Comparison of ENCODE assay signal across 8 cellular contexts in the genomic region with DNA sequence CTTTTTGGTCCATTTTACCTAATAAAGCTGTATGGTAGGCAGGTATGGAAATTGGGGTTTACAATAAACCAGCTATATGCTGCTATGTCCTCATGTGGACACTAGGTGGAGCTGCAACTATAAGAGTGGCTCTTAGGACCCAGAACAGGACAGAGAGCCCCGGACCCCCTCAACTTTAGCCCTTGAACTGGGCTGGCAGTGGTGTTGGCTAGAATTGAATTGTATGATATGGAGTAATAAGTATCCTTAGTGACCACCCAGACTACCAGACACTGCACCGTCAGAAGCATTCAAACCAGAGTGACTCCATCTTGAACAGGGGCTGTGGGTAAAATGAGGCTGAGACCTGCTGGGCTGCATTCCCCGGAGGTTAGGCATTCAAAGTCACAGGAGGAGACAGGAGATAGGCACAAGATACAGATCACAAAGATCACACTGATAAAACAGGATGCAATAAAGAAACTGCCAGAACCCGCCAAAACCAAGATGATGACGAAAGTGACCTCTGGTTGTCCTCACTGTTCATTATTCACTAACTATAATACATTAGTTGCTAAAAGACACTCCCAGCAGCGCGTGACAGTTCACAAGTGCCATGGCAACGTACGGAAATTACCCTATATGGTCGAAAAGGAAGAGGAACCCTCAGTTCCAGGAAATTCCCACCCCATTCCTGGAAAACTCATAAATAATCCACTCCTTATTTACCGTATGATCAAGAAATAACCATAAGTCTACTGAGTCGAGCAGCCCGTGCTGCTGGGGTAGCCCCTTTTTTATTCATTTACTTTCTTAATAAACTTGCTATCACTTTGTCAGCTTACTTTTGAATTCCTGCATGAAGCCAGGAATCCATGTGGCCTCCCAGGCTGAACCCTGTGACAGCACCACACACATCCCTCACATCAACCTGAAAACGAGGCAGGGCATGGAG.
DNase-seq lines count a peak whose midpoint lies in the region; ATAC-seq, FAIRE-seq and TF ChIP-seq lines count a peak whose summit lies in the region.

No MANE protein-coding gene starts in this region.

- CTCF ChIA-PET in CD4-positive, alpha-beta T cell (lab: Charles Lee): interaction anchor here (0.5 to 2.0 kb wide), 29 partner anchors 8 to 286 kb away, joined by 3 to 17 read pairs (median 4); partner anchors contain the start of genes BLM, HDDC3 and UNC45A

- FAIRE-seq in pancreas (lab: Jason Lieb, UNC): no peak

- no peaks in the 10 kb centered on the region for H3K27me3 ChIP-seq in CD4-positive, alpha-beta T cell (ENCODE audit: control insufficient read depth, insufficient read depth, low read length)
- H3K27me3 ChIP-seq in pancreas: no peaks in the 10 kb centered on the region
- no peaks in the 10 kb centered on the region for H3K27me3 ChIP-seq in aorta (ENCODE audit: control insufficient read depth in 1 of 2, insufficient read depth in 2 of 2, low read length in 1 of 2)

- H3K9me3 Mint-ChIP-seq in CD4-positive, alpha-beta T cell: no peaks in the 10 kb centered on the region

- H3K9me3 ChIP-seq in CD4-positive, alpha-beta T cell (ENCODE audit: control insufficient read depth, low read length): no peaks in the 10 kb centered on the region
- H3K9me3 ChIP-seq in pancreas (no peaks in the 10 kb centered on the region), aorta (ENCODE audit: control insufficient read depth, low read length) (no peaks in the 10 kb centered on the region)

- peaks cover 34% of the 10 kb centered on the region for H3K4me1 Mint-ChIP-seq in CD4-positive, alpha-beta T cell (ENCODE audit: low read depth)

- H3K4me3 ChIP-seq in pancreas (no peak overlapping the region), aorta (ENCODE audit: low read length in 2 of 2) (no peak overlapping the region)

- TF ChIP-seq CTCF in CD4-positive, alpha-beta T cell (IDR thresholded peaks at IDR 0.05): peak; percentile 93
- TF ChIP-seq CTCF in pancreas (IDR thresholded peaks at IDR 0.05): peak; percentile 71 to 84 (median 74)

- H3K4me1 ChIP-seq in pancreas: peaks cover 0 to 4% (median 0%) of the 10 kb centered on the region in 3 donors
- no peaks in the 10 kb centered on the region for H3K4me1 ChIP-seq in aorta (ENCODE audit: control insufficient read depth in 1 of 2, insufficient read depth in 2 of 2, low read length in 2 of 2)

- intact Hi-C loops in CD4-positive, alpha-beta T cell (cut with DNase I, micrococcal nuclease): loop anchor here (1.0 to 10.0 kb wide), 4 partner anchors 12 to 324 kb away; no protein-coding TSS in a partner anchor
- intact Hi-C loops in pancreas (cut with DNase I): loop anchor here in 2 of 3 donors (2.0 to 5.0 kb wide), 2 partner anchors 238 to 239 kb away; no protein-coding TSS in a partner anchor
- intact Hi-C loops in aorta (cut with DNase I): loop anchor here (2.0 to 5.0 kb wide), 3 partner anchors 44 to 236 kb away; partner anchors contain the start of gene FES (in 2 of the 2)

- peak overlapping the region; percentile 16 for H3K27ac Mint-ChIP-seq in CD4-positive, alpha-beta T cell

- peak; percentile 17 to 48 (median 42) for DNase-seq in CD4-positive, alpha-beta T cell
- DNase-seq in KG1 (lab: John Stamatoyannopoulos, UW) (peak; percentile 32), SIG-M5 (lab: John Stamatoyannopoulos, UW) (peak; percentile 75), glomerular endothelial cell (ENCODE audit: extremely low read depth, low read depth, low spot score) (peak; percentile 98), pancreas (peak in 3 of 6 donors; percentile 34 to 62 (median 51)), aorta (peak; percentile 81 to 90)
- peak; percentile 52 for DNase-seq in activated naive CD4-positive, alpha-beta T cell treated with anti-CD3 and anti-CD28 coated beads, Interleukin-2, amount 50 U/mL, for 16 hours

- no peaks in the 10 kb centered on the region for H3K27me3 Mint-ChIP-seq in CD4-positive, alpha-beta T cell

- H3K27ac ChIP-seq in CD4-positive, alpha-beta T cell (ENCODE audit: low read depth, low read length): no peak overlapping the region
- peak overlapping the region in 2 of 4 donors; percentile 32 to 65 for H3K27ac ChIP-seq in pancreas
- no peak overlapping the region for H3K27ac ChIP-seq in aorta (ENCODE audit: low read depth in 1 of 2, low read length in 2 of 2)

- H3K4me3 Mint-ChIP-seq in CD4-positive, alpha-beta T cell: peak overlapping the region; percentile 30

- POLR2A ChIA-PET in CD4-positive, alpha-beta T cell (lab: Charles Lee): interaction anchor here (1.0 to 1.3 kb wide), 8 partner anchors 10 to 284 kb away, joined by 3 to 7 read pairs (median 4); partner anchors contain the start of genes BLM and HDDC3

- WGBS in pancreas, 2 donors: 19 to 27% methylated on average over 14 of the region's 14 CpGs
- WGBS in aorta, 2 donors: 18 to 21% methylated on average over 14 of the region's 14 CpGs

- peaks cover 18% of the 10 kb centered on the region for H3K36me3 Mint-ChIP-seq in CD4-positive, alpha-beta T cell (ENCODE audit: low read depth)

- ATAC-seq in CD4-positive, alpha-beta T cell (ENCODE audit: poor library complexity): peak; percentile 83
- ATAC-seq in GM19438 (IDR thresholded peaks at IDR 0.05; ENCODE audit: low read depth, unreplicated experiment): peak; percentile 63
- peak; percentile 80 to 93 (median 82) for ATAC-seq in pancreas
- peak; percentile 88 for ATAC-seq in aorta (ENCODE audit: low FRiP score)

- H3K36me3 ChIP-seq in pancreas (no peaks in the 10 kb centered on the region), aorta (ENCODE audit: control insufficient read depth in 1 of 2, insufficient read depth in 2 of 2, low read length in 1 of 2) (no peaks in the 10 kb centered on the region)
